Comparison of ENCODE assay signal across 19 cellular contexts in genomic region chr2:127347734-127348392, GRCh38. TPM values are rescaled to one million over a fixed set of nuclear protein-coding genes. Genes with fewer than 3 reads are reported as not detected.
A peak's percentile ranks its signal among the peaks of the same experiment; 100 is the strongest.
DNase-seq lines count a peak whose midpoint lies in the region; ATAC-seq and TF ChIP-seq lines count a peak whose summit lies in the region.
"Had no signal": no experiment of that assay in that cellular context is flagged by ENCODE, and none has a peak within 500 bp of the region (broad histone marks: within the 10 kb centered on the region; RNA-seq: fewer than 3 reads in every experiment).

No MANE protein-coding gene starts in this region.

- peaks cover 49% of the 10 kb centered on the region for H3K4me1 ChIP-seq in KMS-11 (ENCODE audit: low read depth, poor library complexity, severe bottlenecking)
- H3K4me1 ChIP-seq in SJCRH30: peaks cover 17% of the 10 kb centered on the region
- peaks cover 35 to 39% of the 10 kb centered on the region in 2 experiments for H3K4me1 ChIP-seq in neutrophil (ENCODE audit: control insufficient read depth in 1 of 2, insufficient read depth in 1 of 2, low read depth in 1 of 2, low read length in 1 of 2)

- DNase-seq in activated CD4-positive, CD25-positive, alpha-beta regulatory T cell treated with anti-CD3 and anti-CD28 coated beads, Interleukin-2, amount 50 U/mL, for 72 hours: no peak
- DNase-seq in SJCRH30: peak; percentile 24 to 69
- DNase-seq in activated gamma-delta T cell treated with Interleukin-2 at 50 U/mL for 16 hours: no peak
- no peak for DNase-seq in natural killer cell treated with Interleukin-12 subunit alpha and Interleukin-12 subunit beta and Interleukin-15 and Interleukin-18, amount 100 ng/mL, for 72 hours (ENCODE audit: low spot score)
- DNase-seq: CD4-positive, alpha-beta memory T cell; effector CD4-positive, alpha-beta T cell; hypothalamus; KBM-7; mucosa of descending colon; NCI-H1436 treated with DMSO at 0.1 percent for 48 hours; NCI-H526 treated with DMSO at 0.1 percent for 48 hours; stimulated activated naive CD4-positive, alpha-beta T cell treated with Interleukin-2 at 50 U/mL for 16 hours; SW 1271; upper lobe of right lung had no signal

- H3K27ac Mint-ChIP-seq in natural killer cell treated with Interleukin-12 subunit alpha and Interleukin-12 subunit beta and Interleukin-15 and Interleukin-18, amount 100 ng/mL, for 72 hours: no peak overlapping the region

- H3K79me2 ChIP-seq in KMS-11 (ENCODE audit: insufficient read depth, low read depth): peaks cover 51% of the 10 kb centered on the region

- no peak overlapping the region for H2AFZ ChIP-seq in KMS-11 (ENCODE audit: low read depth)
- H2AFZ ChIP-seq: parathyroid adenoma had no signal

- H3K9me3 ChIP-seq in SJCRH30 (replicated peaks) (no peaks in the 10 kb centered on the region; the same call in 1 of the 2 replicates), neutrophil (no peaks in the 10 kb centered on the region)
- H3K9me3 ChIP-seq: mucosa of descending colon, upper lobe of right lung had no signal

- peak; percentile 44 to 78 for ATAC-seq in activated CD4-positive, CD25-positive, alpha-beta regulatory T cell treated with anti-CD3 and anti-CD28 coated beads, Interleukin-2, amount 50 U/mL, for 24 hours
- no peak for ATAC-seq in HG02588 (IDR thresholded peaks at IDR 0.05; ENCODE audit: unreplicated experiment)
- no peak for ATAC-seq in natural killer cell treated with Interleukin-12 subunit alpha and Interleukin-12 subunit beta and Interleukin-15 and Interleukin-18, amount 100 ng/mL, for 72 hours
- ATAC-seq: mucosa of descending colon had no signal

- H3K27me3 Mint-ChIP-seq in natural killer cell treated with Interleukin-12 subunit alpha and Interleukin-12 subunit beta and Interleukin-15 and Interleukin-18, amount 100 ng/mL, for 72 hours: no peaks in the 10 kb centered on the region
- H3K27me3 Mint-ChIP-seq: CD4-positive, alpha-beta memory T cell had no signal

- 0 out of 2 replicates have a peak, but pooled peaks cover 6% of the 10 kb centered on the region for H4K20me1 ChIP-seq in KMS-11 (ENCODE audit: insufficient read depth)

- TF ChIP-seq CTCF in KMS-11 (conservative IDR thresholded peaks at IDR 0.05; ENCODE audit: low read depth, low read length) (no peak), neutrophil (IDR thresholded peaks at IDR 0.05) (no peak)

- H3K4me3 ChIP-seq in KMS-11 (IDR thresholded peaks at IDR 0.05; ENCODE audit: insufficient read depth, low read depth, low read length) (no peak overlapping the region), SJCRH30 (no peak overlapping the region), neutrophil (ENCODE audit: low read depth in 1 of 2, low read length in 1 of 2) (no peak overlapping the region)
- H3K4me3 ChIP-seq: mucosa of descending colon, upper lobe of right lung had no signal

- peak overlapping the region; percentile 29; the same call in 1 of the 2 replicates for H3K27ac ChIP-seq in KMS-11
- H3K27ac ChIP-seq in SJCRH30: peak overlapping the region; percentile 40
- peak overlapping the region; percentile 61 for H3K27ac ChIP-seq in neutrophil
- H3K27ac ChIP-seq: parathyroid adenoma, upper lobe of right lung had no signal

- no peak overlapping the region for H3K9ac ChIP-seq in KMS-11
- H3K9ac ChIP-seq: parathyroid adenoma had no signal

- no peak overlapping the region for H3K4me3 Mint-ChIP-seq in natural killer cell treated with Interleukin-12 subunit alpha and Interleukin-12 subunit beta and Interleukin-15 and Interleukin-18, amount 100 ng/mL, for 72 hours

- H3K36me3 ChIP-seq in KMS-11 (ENCODE audit: insufficient read depth) (no peaks in the 10 kb centered on the region), SJCRH30 (no peaks in the 10 kb centered on the region), neutrophil (peaks cover 8% of the 10 kb centered on the region)

- H3K27me3 ChIP-seq in KMS-11 (ENCODE audit: insufficient read depth, low read depth) (no peaks in the 10 kb centered on the region), SJCRH30 (no peaks in the 10 kb centered on the region), neutrophil (no peaks in the 10 kb centered on the region)
- H3K27me3 ChIP-seq: upper lobe of right lung had no signal

- H3K4me2 ChIP-seq in KMS-11: peak overlapping the region; percentile 48

- H3K36me3 Mint-ChIP-seq in natural killer cell treated with Interleukin-12 subunit alpha and Interleukin-12 subunit beta and Interleukin-15 and Interleukin-18, amount 100 ng/mL, for 72 hours: no peaks in the 10 kb centered on the region

- peaks cover 40 to 55% of the 10 kb centered on the region in 2 donors for H3K4me1 Mint-ChIP-seq in natural killer cell treated with Interleukin-12 subunit alpha and Interleukin-12 subunit beta and Interleukin-15 and Interleukin-18, amount 100 ng/mL, for 72 hours (ENCODE audit: low read depth in 2 of 2)

- H3K9me3 Mint-ChIP-seq in natural killer cell treated with Interleukin-12 subunit alpha and Interleukin-12 subunit beta and Interleukin-15 and Interleukin-18, amount 100 ng/mL, for 72 hours: no peaks in the 10 kb centered on the region

RNA-seq across cellular contexts. Expression of gene MAP3K2, which starts 39.9 kb away (rescaled TPM):
- total RNA-seq in SJCRH30 (2014; rRNA removed; shearing (Covaris generic)): 24.4 and 28.8 TPM in 2 replicates
- total RNA-seq in natural killer cell treated with Interleukin-12 subunit alpha and Interleukin-12 subunit beta and Interleukin-15 and Interleukin-18, amount 100 ng/mL, for 72 hours: 10 to 100 TPM; 59.0 to 64.6 TPM

RNA-seq across cellular contexts. Expression of gene ERCC3, which starts 53.9 kb away (rescaled TPM):
- 43.0 and 46.9 TPM in 2 replicates for total RNA-seq in SJCRH30 (2014; rRNA removed; shearing (Covaris generic))
- 100 to 1,000 TPM in 1 of 2 donors, 10 to 100 TPM in 1; 73.5 to 102 TPM for total RNA-seq in natural killer cell treated with Interleukin-12 subunit alpha and Interleukin-12 subunit beta and Interleukin-15 and Interleukin-18, amount 100 ng/mL, for 72 hours

Comparison
In these comparisons a context has a peak if more than half of its experiments do, and no peak if none do; other contexts are left out.
1. ATAC-seq: peak in activated CD4-positive, CD25-positive, alpha-beta regulatory T cell treated with anti-CD3 and anti-CD28 coated beads, Interleukin-2, amount 50 U/mL, for 24 hours (2 of 2); none in HG02588 (single experiment) and natural killer cell treated with Interleukin-12 subunit alpha and Interleukin-12 subunit beta and Interleukin-15 and Interleukin-18, amount 100 ng/mL, for 72 hours (0 of 2).
2. DNase-seq: peak in SJCRH30 (2 of 2); none in activated CD4-positive, CD25-positive, alpha-beta regulatory T cell treated with anti-CD3 and anti-CD28 coated beads, Interleukin-2, amount 50 U/mL, for 72 hours (single experiment), activated gamma-delta T cell treated with Interleukin-2 at 50 U/mL for 16 hours (single experiment) and natural killer cell treated with Interleukin-12 subunit alpha and Interleukin-12 subunit beta and Interleukin-15 and Interleukin-18, amount 100 ng/mL, for 72 hours (single experiment).
3. Peak in every context shown above with its lines, with median percentiles within 50 percentile points of each other: H3K27ac ChIP-seq.